Comparison of ENCODE assay signal across 22 cellular contexts in the genomic region with DNA sequence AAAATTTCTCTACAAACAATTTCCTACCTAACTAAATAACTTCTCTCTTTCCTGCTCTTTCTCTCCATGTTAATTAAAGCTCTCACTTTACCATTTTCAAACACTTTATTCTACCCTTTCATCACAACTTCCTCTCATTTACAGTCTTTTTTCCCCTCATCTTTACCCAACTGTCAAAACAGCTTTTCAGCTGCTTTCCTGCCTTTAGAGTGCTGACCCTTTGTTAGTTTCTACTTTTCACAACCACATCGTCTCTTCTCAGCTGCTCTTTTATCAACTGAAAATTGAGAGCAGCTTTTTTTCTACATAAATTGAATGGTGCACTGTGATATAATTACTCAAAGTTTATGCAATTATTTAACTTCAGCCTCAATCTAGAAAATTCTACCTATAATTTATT. TPM values are rescaled to one million over a fixed set of nuclear protein-coding genes. Genes with fewer than 3 reads are reported as not detected.
DNase-seq lines count a peak whose midpoint lies in the region; ATAC-seq, FAIRE-seq and TF ChIP-seq lines count a peak whose summit lies in the region.
"Had no signal": no experiment of that assay in that cellular context is flagged by ENCODE, and none has a peak within 500 bp of the region (broad histone marks: within the 10 kb centered on the region; RNA-seq: fewer than 3 reads in every experiment).

No MANE protein-coding gene starts in this region.

- H3K9me3 Mint-ChIP-seq in activated naive CD4-positive, alpha-beta T cell treated with anti-CD3 and anti-CD28 coated beads, Interleukin-2, amount 50 U/mL, for 24 hours = no peaks in the 10 kb centered on the region
- H3K9me3 Mint-ChIP-seq in activated naive CD8-positive, alpha-beta T cell treated with anti-CD3 and anti-CD28 coated beads, Interleukin-2, amount 50 U/mL, for 24 hours = no peaks in the 10 kb centered on the region

- TF ChIP-seq POLR2A in tibial nerve (IDR thresholded peaks at IDR 0.05) (no peak), HepG2 (IDR thresholded peaks at IDR 0.05; ENCODE audit: insufficient read depth in 1 of 2, low read depth in 2 of 2, low read length in 2 of 2) (no peak)

- H3K4me1 Mint-ChIP-seq in activated naive CD4-positive, alpha-beta T cell treated with anti-CD3 and anti-CD28 coated beads, Interleukin-2, amount 50 U/mL, for 24 hours = peaks cover 37% of the 10 kb centered on the region
- H3K4me1 Mint-ChIP-seq in activated naive CD8-positive, alpha-beta T cell treated with anti-CD3 and anti-CD28 coated beads, Interleukin-2, amount 50 U/mL, for 24 hours = peaks cover 33% of the 10 kb centered on the region

- CTCF ChIA-PET in HepG2 (lab: Yijun Ruan, JAX; ENCODE audit: low intra/inter-chr PET ratio, low total read pairs) = no interaction called here

- in situ Hi-C loops in HepG2 (cut with HindIII; ENCODE audit: extremely low pct_ligation_motif_present, low pct_unique_long_range_greater_than_20kb) = no loop called here

- H3K27me3 Mint-ChIP-seq in activated naive CD4-positive, alpha-beta T cell treated with anti-CD3 and anti-CD28 coated beads, Interleukin-2, amount 50 U/mL, for 24 hours = peaks cover 6% of the 10 kb centered on the region
- H3K27me3 Mint-ChIP-seq in activated naive CD8-positive, alpha-beta T cell treated with anti-CD3 and anti-CD28 coated beads, Interleukin-2, amount 50 U/mL, for 24 hours = peaks cover 7% of the 10 kb centered on the region
- H3K27me3 Mint-ChIP-seq: progenitor cell of endocrine pancreas had no signal

- no peak for TF ChIP-seq EP300 in tibial nerve (IDR thresholded peaks at IDR 0.05)
- no peak for TF ChIP-seq EP300 in HepG2 (IDR thresholded peaks at IDR 0.05; ENCODE audit: low read depth in 2 of 2, low read length in 2 of 2)
- TF ChIP-seq EP300 in HepG2 (CRISPR knock-in tag; IDR thresholded peaks at IDR 0.05; ENCODE audit: borderline replicate concordance) = no peak

- H3K9me3 ChIP-seq in KOPT-K1 (ENCODE audit: insufficient read depth, low read length, poor library complexity, severe bottlenecking) (no peaks in the 10 kb centered on the region), thymus (ENCODE audit: control insufficient read depth) (no peaks in the 10 kb centered on the region), tibial nerve (no peaks in the 10 kb centered on the region), HepG2 (ENCODE audit: low read length) (no peaks in the 10 kb centered on the region)
- H3K9me3 ChIP-seq: left ventricle myocardium inferior, Peyer's patch, SK-N-SH had no signal

- TF ChIP-seq CTCF in tibial nerve (IDR thresholded peaks at IDR 0.05) = no peak
- TF ChIP-seq CTCF in HepG2 (CRISPR knock-in tag; IDR thresholded peaks at IDR 0.05) = no peak

- H3K9ac ChIP-seq in HepG2 (ENCODE audit: insufficient read depth, low read depth, low read length) = no peak overlapping the region
- H3K9ac ChIP-seq: SK-N-SH had no signal

- BruUV-seq in HepG2 (replicated peaks; lab: Mats Ljungman, UMichigan) = no TSS peak

- peaks cover under 1% of the 10 kb centered on the region; the same call in 1 of the 2 replicates for H4K20me1 ChIP-seq in HepG2 (ENCODE audit: insufficient read depth, low read length)

- WGBS in thymus = 9% methylated on average over 1 of the region's 1 CpG
- WGBS in tibial nerve, 2 donors = 28 to 32% methylated on average over 1 of the region's 1 CpG
- 27% methylated on average over 1 of the region's 1 CpG for WGBS in HepG2 (ENCODE audit: low lambda C conversion rate)

- ATAC-seq in activated naive CD8-positive, alpha-beta T cell treated with anti-CD3 and anti-CD28 coated beads, Interleukin-2, amount 50 U/mL, for 24 hours = no peak
- ATAC-seq in left colon (no peak), HepG2 (no peak)

- no peak overlapping the region for H3K4me3 ChIP-seq in thymus (ENCODE audit: low read length)
- no peak overlapping the region for H3K4me3 ChIP-seq in tibial nerve
- no peak overlapping the region for H3K4me3 ChIP-seq in HepG2 (replicated peaks in 1 of 3; ENCODE audit: insufficient read depth in 1 of 3, low read depth in 2 of 3, low read length in 3 of 3)
- H3K4me3 ChIP-seq: left ventricle myocardium inferior, Peyer's patch had no signal

- TF ChIP-seq RAD21 in HepG2 (CRISPR knock-in tag; IDR thresholded peaks at IDR 0.05) = no peak

- H3K27me3 ChIP-seq in thymus (ENCODE audit: control insufficient read depth, insufficient read depth) (peaks cover 17% of the 10 kb centered on the region), tibial nerve (no peaks in the 10 kb centered on the region), HepG2 (ENCODE audit: control insufficient read depth in 1 of 2, insufficient read depth in 2 of 2, low read length in 2 of 2) (no peaks in the 10 kb centered on the region; a peak in 2 of 5 replicates)

- intact Hi-C loops in left colon (cut with DNase I, micrococcal nuclease) (no loop called here), HepG2 (cut with micrococcal nuclease; ENCODE audit: unreplicated experiment) (no loop called here)

- H3K27ac ChIP-seq in KOPT-K1 (ENCODE audit: low read depth, low read length, poor library complexity, severe bottlenecking) = peak overlapping the region; percentile 63
- peak overlapping the region; percentile 59 for H3K27ac ChIP-seq in thymus (ENCODE audit: low read depth)
- peak overlapping the region in 1 of 4 donors; percentile 39 for H3K27ac ChIP-seq in tibial nerve
- H3K27ac ChIP-seq in HepG2 (ENCODE audit: extremely low read length, insufficient read depth, low read length) = no peak overlapping the region
- H3K27ac ChIP-seq: left ventricle myocardium inferior, Peyer's patch had no signal

- no peaks in the 10 kb centered on the region for H3K36me3 Mint-ChIP-seq in activated naive CD4-positive, alpha-beta T cell treated with anti-CD3 and anti-CD28 coated beads, Interleukin-2, amount 50 U/mL, for 24 hours
- H3K36me3 Mint-ChIP-seq in activated naive CD8-positive, alpha-beta T cell treated with anti-CD3 and anti-CD28 coated beads, Interleukin-2, amount 50 U/mL, for 24 hours (ENCODE audit: low read depth) = no peaks in the 10 kb centered on the region

- no peak for DNase-seq in activated naive CD4-positive, alpha-beta T cell treated with Interleukin-2 at 50 U/mL for 16 hours
- no peak for DNase-seq in activated naive CD8-positive, alpha-beta T cell treated with anti-CD3 and anti-CD28 coated beads, Interleukin-2, amount 50 U/mL, for 24 hours
- no peak for DNase-seq in tibial nerve (ENCODE audit: low spot score in 2 of 2)
- DNase-seq in left colon = no peak
- no peak for DNase-seq in HepG2 (ENCODE audit: low spot score)
- DNase-seq: activated CD4-positive, alpha-beta T cell treated with anti-CD3 and anti-CD28 coated beads, Interleukin-2, amount 50 U/mL, for 48 hours; activated naive CD4-positive, alpha-beta T cell; DMS79; HCEC 1CT; left ventricle myocardium inferior; midbrain; NCI-H1092 treated with DMSO at 0.1 percent for 48 hours; NCI-H446 treated with DMSO at 0.1 percent for 48 hours; NK-92 treated with Interleukin-12 subunit alpha and Interleukin-12 subunit beta, amount 100 ng/mL, for 24 hours; Peyer's patch; SK-N-SH; T-helper 9 cell had no signal

- H3K36me3 ChIP-seq in KOPT-K1 (ENCODE audit: insufficient read depth, low read length) (no peaks in the 10 kb centered on the region), thymus (ENCODE audit: control insufficient read depth, insufficient read depth) (no peaks in the 10 kb centered on the region), tibial nerve (no peaks in the 10 kb centered on the region), HepG2 (replicated peaks in 1 of 2; ENCODE audit: control insufficient read depth in 1 of 2, insufficient read depth in 2 of 2, low read length in 2 of 2) (no peaks in the 10 kb centered on the region)
- H3K36me3 ChIP-seq: left ventricle myocardium inferior, Peyer's patch had no signal

- no peak overlapping the region for H3K4me3 Mint-ChIP-seq in activated naive CD4-positive, alpha-beta T cell treated with anti-CD3 and anti-CD28 coated beads, Interleukin-2, amount 50 U/mL, for 24 hours
- H3K4me3 Mint-ChIP-seq in activated naive CD8-positive, alpha-beta T cell treated with anti-CD3 and anti-CD28 coated beads, Interleukin-2, amount 50 U/mL, for 24 hours = no peak overlapping the region

- H3K4me2 ChIP-seq in HepG2 (ENCODE audit: low read depth, low read length) = no peak overlapping the region
- H3K4me2 ChIP-seq: SK-N-SH had no signal

- H3K27ac Mint-ChIP-seq in activated naive CD4-positive, alpha-beta T cell treated with anti-CD3 and anti-CD28 coated beads, Interleukin-2, amount 50 U/mL, for 24 hours = peak overlapping the region; percentile 14
- H3K27ac Mint-ChIP-seq in activated naive CD8-positive, alpha-beta T cell treated with anti-CD3 and anti-CD28 coated beads, Interleukin-2, amount 50 U/mL, for 24 hours = peak overlapping the region; percentile 3
- H3K27ac Mint-ChIP-seq: progenitor cell of endocrine pancreas had no signal

- H3K4me1 ChIP-seq in thymus (ENCODE audit: control insufficient read depth, insufficient read depth, low read length) = peaks cover 10% of the 10 kb centered on the region
- peaks cover 0 to 20% (median 7%) of the 10 kb centered on the region in 4 donors for H3K4me1 ChIP-seq in tibial nerve
- peaks cover 13% of the 10 kb centered on the region for H3K4me1 ChIP-seq in HepG2 (ENCODE audit: insufficient read depth, low read length)

- FAIRE-seq in HepG2 (lab: Jason Lieb, UNC) = no peak
- FAIRE-seq: astrocyte had no signal

- POLR2A ChIA-PET in HepG2 (lab: Yijun Ruan, JAX) = no interaction called here

- no peak overlapping the region for H2AFZ ChIP-seq in HepG2 (ENCODE audit: low read length)

- H3K79me2 ChIP-seq in HepG2 (ENCODE audit: insufficient read depth, low read length) = peaks cover 14% of the 10 kb centered on the region

RNA-seq across cellular contexts. Expression of a gene that starts 3.1 kb away (rescaled TPM):
- polyA plus RNA-seq in thymus (2.0 TPM), HepG2 (2011; rRNA removed) (4.3 and 5.3 TPM in 2 replicates)
- total RNA-seq in tibial nerve (10 to 100 TPM in 1 of 4 donors, 1 to 10 TPM in 3; 1.8 to 13.8 (median 5.2) TPM), left colon (1 to 10 TPM; 2.9 to 3.1 TPM), HepG2 (2016; rRNA removed; fragmentation: Illumina TruSeq; extraction: Trizol) (24.8 and 31.4 TPM in 2 replicates)
- total RNA-seq in HepG2 (2016; cell fraction: cytosol; rRNA removed; fragmentation: Illumina TruSeq; extraction: Trizol; ENCODE audit: low read depth) = 63.5 and 72.4 TPM in 2 replicates
- 23.8 and 29.0 TPM in 2 replicates for total RNA-seq in HepG2 (2016; cell fraction: insoluble cytoplasmic fraction; rRNA removed; fragmentation: Illumina TruSeq; extraction: Trizol)
- 36.4 and 39.5 TPM in 2 replicates for total RNA-seq in HepG2 (2016; cell fraction: membrane; rRNA removed; fragmentation: Illumina TruSeq; extraction: Trizol)
- total RNA-seq in HepG2 (2016; cell fraction: nucleus; rRNA removed; fragmentation: Illumina TruSeq; extraction: Trizol) = 18.7 and 22.3 TPM in 2 replicates
- 2.2 and 3.4 TPM in 2 replicates for polyA plus RNA-seq in HepG2 (2011; cell fraction: cytosol; rRNA removed)
- polyA plus RNA-seq in HepG2 (2011; cell fraction: nucleus; rRNA removed) = 2.8 and 4.3 TPM in 2 replicates
- polyA plus RNA-seq in HepG2 (2012) = 11.3 and 15.0 TPM in 2 replicates
- polyA plus RNA-seq in HepG2 (2016; cell fraction: cytosol; fragmentation: Illumina TruSeq; extraction: Trizol; ENCODE audit: low read depth) = 1.2 and 1.7 TPM in 2 replicates
- polyA plus RNA-seq in HepG2 (2016; cell fraction: insoluble cytoplasmic fraction; fragmentation: Illumina TruSeq; extraction: Trizol; ENCODE audit: low read depth) = 15.2 and 16.0 TPM in 2 replicates
- 7.1 and 7.5 TPM in 2 replicates for polyA plus RNA-seq in HepG2 (2016; cell fraction: membrane; fragmentation: Illumina TruSeq; extraction: Trizol; ENCODE audit: low read depth)
- 11.2 and 12.4 TPM in 2 replicates for polyA plus RNA-seq in HepG2 (2016; cell fraction: nucleus; fragmentation: Illumina TruSeq; extraction: Trizol; ENCODE audit: insufficient read depth, low read depth)
- polyA minus RNA-seq in HepG2 (2011; rRNA and poly(A)+ RNA removed; ENCODE audit: low replicate concordance) = 1.1 and 6.4 TPM in 2 replicates
- polyA minus RNA-seq in HepG2 (2011; cell fraction: cytosol; rRNA and poly(A)+ RNA removed) = 20.0 and 24.9 TPM in 2 replicates
- 44.4 and 53.0 TPM in 2 replicates for polyA minus RNA-seq in HepG2 (2011; cell fraction: nucleus; rRNA and poly(A)+ RNA removed)
